Comparison of ENCODE assay signal across 23 cellular contexts in the genomic region with DNA sequence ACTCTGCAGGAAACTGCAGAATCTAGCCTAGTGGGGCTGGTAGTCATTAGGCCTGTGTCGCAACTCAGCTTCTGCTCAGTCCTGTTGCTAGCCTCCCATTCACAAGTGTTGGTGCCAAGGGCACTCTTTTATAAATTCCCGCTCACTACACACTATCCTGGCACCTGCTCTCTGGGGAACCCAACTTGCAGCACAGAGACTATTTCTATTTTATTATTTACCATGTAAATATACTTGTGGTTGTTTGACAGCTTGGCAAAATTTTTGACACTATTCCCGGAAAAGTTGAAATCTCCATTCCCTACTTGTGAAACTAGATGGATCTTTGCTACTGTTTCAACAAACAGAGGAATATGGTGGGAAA. TPM values are rescaled to one million over a fixed set of nuclear protein-coding genes. Genes with fewer than 3 reads are reported as not detected.
DNase-seq lines count a peak whose midpoint lies in the region; ATAC-seq and TF ChIP-seq lines count a peak whose summit lies in the region.
"Had no signal": no experiment of that assay in that cellular context is flagged by ENCODE, and none has a peak within 500 bp of the region (broad histone marks: within the 10 kb centered on the region; RNA-seq: fewer than 3 reads in every experiment).

No MANE protein-coding gene starts in this region.

- WGBS in lung, 2 donors, result 75 to 90% methylated on average over 3 of the region's 3 CpGs
- WGBS in upper lobe of left lung, 2 donors, result 63 to 70% methylated on average over 3 of the region's 3 CpGs

- H3K36me3 Mint-ChIP-seq in T-helper 17 cell (ENCODE audit: low read depth), result no peaks in the 10 kb centered on the region
- H3K36me3 Mint-ChIP-seq: activated naive CD8-positive, alpha-beta T cell treated with anti-CD3 and anti-CD28 coated beads for 36 hours had no signal

- no peak overlapping the region for H3K27ac Mint-ChIP-seq in T-helper 17 cell
- H3K27ac Mint-ChIP-seq: activated CD8-positive, alpha-beta T cell treated with anti-CD3 and anti-CD28 coated beads for 36 hours; activated naive CD8-positive, alpha-beta T cell treated with anti-CD3 and anti-CD28 coated beads for 36 hours; H9 had no signal

- no peaks in the 10 kb centered on the region for H3K4me1 Mint-ChIP-seq in T-helper 17 cell
- H3K4me1 Mint-ChIP-seq: activated naive CD8-positive, alpha-beta T cell treated with anti-CD3 and anti-CD28 coated beads for 36 hours; H9; neural crest cell had no signal

- intact Hi-C loops in Right ventricle myocardium superior (cut with DNase I), result no loop called here
- intact Hi-C loops in cardiac septum (cut with DNase I), result no loop called here

- no peaks in the 10 kb centered on the region for H3K36me3 ChIP-seq in lung (ENCODE audit: control insufficient read depth in 2 of 2, insufficient read depth in 2 of 2, low read length in 2 of 2)
- no peaks in the 10 kb centered on the region for H3K36me3 ChIP-seq in upper lobe of left lung
- H3K36me3 ChIP-seq: BLaER1, suprapubic skin, vagina had no signal

- H3K27me3 ChIP-seq in lung (ENCODE audit: control insufficient read depth, insufficient read depth), result no peaks in the 10 kb centered on the region
- no peaks in the 10 kb centered on the region for H3K27me3 ChIP-seq in upper lobe of left lung
- H3K27me3 ChIP-seq: BLaER1, foreskin keratinocyte, suprapubic skin, vagina had no signal

- TF ChIP-seq POLR2A in upper lobe of left lung (IDR thresholded peaks at IDR 0.05), result no peak

- peak in 1 of 4 donors; percentile 5 for TF ChIP-seq EP300 in upper lobe of left lung (IDR thresholded peaks at IDR 0.05)

- H3K4me1 ChIP-seq in lung (ENCODE audit: control insufficient read depth in 2 of 2, insufficient read depth in 2 of 2, low read length in 2 of 2), result peaks cover 0 to 8% of the 10 kb centered on the region in 2 donors
- peaks cover 0 to 28% (median 14%) of the 10 kb centered on the region in 4 donors for H3K4me1 ChIP-seq in upper lobe of left lung
- H3K4me1 ChIP-seq: BLaER1, suprapubic skin, vagina had no signal

- TF ChIP-seq CTCF in fibroblast of mammary gland (conservative IDR thresholded peaks at IDR 0.05; ENCODE audit: control insufficient read depth, insufficient read depth, low read depth, low read length) (no peak), lung (IDR thresholded peaks at IDR 0.05; ENCODE audit: control extremely low read depth, extremely low read depth) (no peak), upper lobe of left lung (IDR thresholded peaks at IDR 0.05) (no peak)

- no peak overlapping the region for H3K4me3 ChIP-seq in fibroblast of mammary gland (ENCODE audit: control insufficient read depth, low read depth, low read length)
- no peak overlapping the region for H3K4me3 ChIP-seq in lung
- H3K4me3 ChIP-seq in upper lobe of left lung, result no peak overlapping the region
- H3K4me3 ChIP-seq: BLaER1, GM12878, suprapubic skin, vagina had no signal

- DNase-seq in Right ventricle myocardium superior, result no peak
- no peak for DNase-seq in cardiac septum (ENCODE audit: low spot score)
- peak; percentile 35 for DNase-seq in fibroblast of mammary gland (ENCODE audit: low read depth)
- DNase-seq in lung (ENCODE audit: low spot score), result peak; percentile 48
- peak in 1 of 2 donors; percentile 56 for DNase-seq in upper lobe of left lung
- no peak for DNase-seq in T-helper 17 cell
- no peak for DNase-seq in NCI-H524 treated with DMSO at 0.1 percent for 48 hours (lab: John Stamatoyannopoulos, UW)
- DNase-seq: activated CD8-positive, alpha-beta T cell treated with anti-CD3 and anti-CD28 coated beads for 36 hours; activated naive CD8-positive, alpha-beta T cell treated with anti-CD3 and anti-CD28 coated beads for 36 hours; foreskin keratinocyte; H9; hippocampal formation; NCI-H1105; NCI-H1930; NCI-H226; SHP77 treated with DMSO at 0.1 percent for 48 hours had no signal

- H3K27me3 Mint-ChIP-seq in T-helper 17 cell, result peaks cover 56% of the 10 kb centered on the region

- no peak overlapping the region for H3K4me3 Mint-ChIP-seq in T-helper 17 cell
- H3K4me3 Mint-ChIP-seq: activated CD8-positive, alpha-beta T cell treated with anti-CD3 and anti-CD28 coated beads for 36 hours; activated naive CD8-positive, alpha-beta T cell treated with anti-CD3 and anti-CD28 coated beads for 36 hours; H9; neural crest cell had no signal

- peak overlapping the region in 1 of 2 donors; percentile 27 for H3K27ac ChIP-seq in lung (ENCODE audit: low read depth in 1 of 2, low read length in 1 of 2)
- peak overlapping the region in 1 of 4 donors; percentile 10 for H3K27ac ChIP-seq in upper lobe of left lung
- H3K27ac ChIP-seq: BLaER1, foreskin keratinocyte, suprapubic skin, vagina had no signal

- peak; percentile 76 for ATAC-seq in Right ventricle myocardium superior (ENCODE audit: poor library complexity)
- peak; percentile 58 for ATAC-seq in lung (ENCODE audit: insufficient read depth, low FRiP score)
- ATAC-seq in upper lobe of left lung (ENCODE audit: low FRiP score in 2 of 2), result peak; percentile 59 to 63
- no peak for ATAC-seq in GM19463 (IDR thresholded peaks at IDR 0.05; ENCODE audit: unreplicated experiment)
- ATAC-seq in T-helper 17 cell, result no peak
- ATAC-seq: activated CD4-positive, CD25-positive, alpha-beta regulatory T cell treated with anti-CD3 and anti-CD28 coated beads, Interleukin-2, amount 50 U/mL, for 24 hours; activated CD8-positive, alpha-beta T cell treated with anti-CD3 and anti-CD28 coated beads for 36 hours; foreskin keratinocyte; GM12878 had no signal

- H3K9me3 ChIP-seq in lung (ENCODE audit: control insufficient read depth in 2 of 2, insufficient read depth in 1 of 2, low read length in 1 of 2) (no peaks in the 10 kb centered on the region), upper lobe of left lung (no peaks in the 10 kb centered on the region), T-helper 17 cell (ENCODE audit: control insufficient read depth, low read length, poor library complexity, severe bottlenecking) (no peaks in the 10 kb centered on the region)
- H3K9me3 ChIP-seq: suprapubic skin, vagina had no signal

RNA-seq across cellular contexts. Expression of a gene that starts 20.4 kb away (rescaled TPM):
- total RNA-seq in Right ventricle myocardium superior (8.4 TPM), cardiac septum (8.4 TPM), lung (10 to 100 TPM in 1 of 2 donors, 1 to 10 TPM in 1; 7.3 to 18.0 TPM), upper lobe of left lung (10 to 100 TPM in 1 of 6 donors, 1 to 10 TPM in 5; 5.0 to 13.9 (median 8.2) TPM), T-helper 17 cell (1 to 10 TPM; 3.8 to 5.3 TPM)
- 1 to 10 TPM; 2.0 to 3.3 TPM for polyA plus RNA-seq in lung

Comparison
In these comparisons a context has a peak if more than half of its experiments do, and no peak if none do; other contexts are left out.
1. ATAC-seq: peak in Right ventricle myocardium superior (single experiment), lung (single experiment) and upper lobe of left lung (2 of 2); none in GM19463 (single experiment) and T-helper 17 cell (single experiment).
2. DNase-seq: peak in fibroblast of mammary gland (single experiment) and lung (single experiment); none in Right ventricle myocardium superior (single experiment), cardiac septum (single experiment), T-helper 17 cell (0 of 3) and NCI-H524 treated with DMSO at 0.1 percent for 48 hours (single experiment).